In genomic region chr12:48853228-48853688, GRCh38 we compare ENCODE assay signal across 8 cellular contexts. TPM values are rescaled to one million over a fixed set of nuclear protein-coding genes. Genes with fewer than 3 reads are reported as not detected.
DNase-seq lines count a peak whose midpoint lies in the region; ATAC-seq, FAIRE-seq and TF ChIP-seq lines count a peak whose summit lies in the region.

No MANE protein-coding gene starts in this region.

- peaks cover 20% of the 10 kb centered on the region for H3K4me1 Mint-ChIP-seq in WTC11

- no peaks in the 10 kb centered on the region for H3K27me3 Mint-ChIP-seq in WTC11 (ENCODE audit: low read depth)

- ATAC-seq in HG03097 (IDR thresholded peaks at IDR 0.05; ENCODE audit: low FRiP score, unreplicated experiment): peak; percentile 48
- ATAC-seq in WTC11: peak; percentile 23
- ATAC-seq in HG02938 (IDR thresholded peaks at IDR 0.05; ENCODE audit: unreplicated experiment): no peak

- POLR2A ChIA-PET in WTC11 (lab: Charles Lee): interaction anchor here (0.8 to 3.2 kb wide), 8 partner anchors 12 to 75 kb away, joined by 3 to 24 read pairs (median 6); partner anchors contain the start of gene RND1

- CTCF ChIA-PET in WTC11 (lab: Charles Lee): interaction anchor here (0.5 to 6.9 kb wide), 51 partner anchors 12 to 236 kb away, joined by 3 to 352 read pairs (median 6); partner anchors contain the start of genes ARF3, CACNB3, DDN and FKBP11

- peak overlapping the region; percentile 94 for H3K4me3 Mint-ChIP-seq in WTC11

- FAIRE-seq in islet of Langerhans (lab: Jason Lieb, UNC): peak; percentile 66

- peak overlapping the region in 1 of 2 donors; percentile 50 for H3K4me3 ChIP-seq in cardiac fibroblast (replicated peaks in 1 of 2; ENCODE audit: low read depth in 2 of 2, low read length in 2 of 2)
- peak overlapping the region; percentile 70 to 99 (median 91) for H3K4me3 ChIP-seq in spleen

- H3K9me3 ChIP-seq in spleen: no peaks in the 10 kb centered on the region

- peak overlapping the region; percentile 95 for H3K27ac Mint-ChIP-seq in WTC11

- 0% methylated on average over 6 of the region's 6 CpGs for WGBS in spleen, 5 donors

- H3K36me3 ChIP-seq in spleen: peaks cover 0 to 25% (median 6%) of the 10 kb centered on the region in 6 donors

- H3K27me3 ChIP-seq in spleen (replicated peaks in 1 of 7): no peaks in the 10 kb centered on the region

- peak overlapping the region; percentile 28 to 93 (median 90) for H3K27ac ChIP-seq in spleen

- H3K36me3 Mint-ChIP-seq in WTC11: peaks cover 5% of the 10 kb centered on the region

- peak; percentile 89 for DNase-seq in ELR (ENCODE audit: low read depth)
- peak; percentile 87 for DNase-seq in NCI-H2227 (lab: John Stamatoyannopoulos, UW; ENCODE audit: unreplicated experiment)
- peak; percentile 91 for DNase-seq in WTC11 (ENCODE audit: low spot score)
- peak; percentile 94 to 95 for DNase-seq in cardiac fibroblast (ENCODE audit: low read depth in 2 of 2)
- DNase-seq in spleen: peak; percentile 89

- H3K4me1 ChIP-seq in spleen: peaks cover 18 to 49% (median 41%) of the 10 kb centered on the region in 6 donors

- TF ChIP-seq CTCF in WTC11 (IDR thresholded peaks at IDR 0.05): peak; percentile 91
- TF ChIP-seq CTCF in cardiac fibroblast (IDR thresholded peaks at IDR 0.05; ENCODE audit: low read depth, low read length): peak; percentile 67
- TF ChIP-seq CTCF in spleen (IDR thresholded peaks at IDR 0.05 in 8 of 11, conservative IDR thresholded peaks at IDR 0.05 in 3 of 11): peak; percentile 90 to 95 (median 93)

- TF ChIP-seq POLR2A in spleen (IDR thresholded peaks at IDR 0.05): no peak

- intact Hi-C loops in spleen (cut with DNase I; ENCODE audit: low total_unique reads): loop anchor here (2.0 kb wide), 1 partner anchor 38 kb away; no protein-coding TSS in a partner anchor

- H3K9me3 Mint-ChIP-seq in WTC11: no peaks in the 10 kb centered on the region

TF ChIP-seq in WTC11, 78 proteins besides CTCF, POLR2A, EP300 and RAD21:
- TF ChIP-seq CBFB (CRISPR knock-in tag; IDR thresholded peaks at IDR 0.05; ENCODE audit: low read depth): no peak
- no peak for TF ChIP-seq ZSCAN18 (CRISPR knock-in tag; IDR thresholded peaks at IDR 0.05)
- no peak for TF ChIP-seq ZNF263 (CRISPR knock-in tag; IDR thresholded peaks at IDR 0.05; ENCODE audit: low read depth)
- TF ChIP-seq, protein P1, sequence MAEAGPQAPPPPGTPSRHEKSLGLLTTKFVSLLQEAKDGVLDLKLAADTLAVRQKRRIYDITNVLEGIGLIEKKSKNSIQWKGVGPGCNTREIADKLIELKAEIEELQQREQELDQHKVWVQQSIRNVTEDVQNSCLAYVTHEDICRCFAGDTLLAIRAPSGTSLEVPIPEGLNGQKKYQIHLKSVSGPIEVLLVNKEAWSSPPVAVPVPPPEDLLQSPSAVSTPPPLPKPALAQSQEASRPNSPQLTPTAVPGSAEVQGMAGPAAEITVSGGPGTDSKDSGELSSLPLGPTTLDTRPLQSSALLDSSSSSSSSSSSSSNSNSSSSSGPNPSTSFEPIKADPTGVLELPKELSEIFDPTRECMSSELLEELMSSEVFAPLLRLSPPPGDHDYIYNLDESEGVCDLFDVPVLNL (CRISPR knock-in tag; IDR thresholded peaks at IDR 0.05; ENCODE audit: borderline replicate concordance, low read depth): no peak
- no peak for TF ChIP-seq HMGA2 (CRISPR knock-in tag; IDR thresholded peaks at IDR 0.05)
- 0 out of 2 replicates have a peak, but pooled peaks have one; percentile 26 for TF ChIP-seq TEAD4 (CRISPR knock-in tag; IDR thresholded peaks at IDR 0.05)
- no peak for TF ChIP-seq NR2C2 (CRISPR knock-in tag; IDR thresholded peaks at IDR 0.05)
TF ChIP-seq in WTC11: peak in this region for 1.

RNA-seq across cellular contexts. Expression of gene DDX23, which starts 1.3 kb away (rescaled TPM):
- total RNA-seq in WTC11 (2021) (91.1 to 107 TPM (median 93.4 TPM) in 3 replicates), spleen (100 to 1,000 TPM in 3 of 7 donors, 10 to 100 TPM in 4; 71.7 to 104 (median 91.7) TPM)
- polyA plus RNA-seq in spleen: 10 to 100 TPM; 33.1 to 54.9 (median 49.2) TPM

RNA-seq across cellular contexts. Expression of gene RND1, which starts 12.4 kb away (rescaled TPM):
- 7.6 to 9.1 TPM (median 8.5 TPM) in 3 replicates for total RNA-seq in WTC11 (2021)
- 1 to 10 TPM in 5 of 7 donors, under 1 TPM in 2; 0.69 to 3.0 (median 1.5) TPM for total RNA-seq in spleen
- polyA plus RNA-seq in spleen: under 1 TPM; 0.65 to 0.93 (median 0.86) TPM

RNA-seq across cellular contexts. Expression of gene CACNB3, which starts 35.0 kb away (rescaled TPM):
- total RNA-seq in WTC11 (2021): 15.0 to 17.3 TPM (median 17.0 TPM) in 3 replicates
- 10 to 100 TPM in 3 of 7 donors, 1 to 10 TPM in 4; 4.7 to 16.1 (median 8.4) TPM for total RNA-seq in spleen
- 1 to 10 TPM; 2.5 to 4.6 (median 4.3) TPM for polyA plus RNA-seq in spleen
